Comparison of ENCODE assay signal across 12 cellular contexts in genomic region chr13:110305001-110305400, GRCh38. TPM values are rescaled to one million over a fixed set of nuclear protein-coding genes. Genes with fewer than 3 reads are reported as not detected.
DNase-seq lines count a peak whose midpoint lies in the region; ATAC-seq and TF ChIP-seq lines count a peak whose summit lies in the region.
"Had no signal": no experiment of that assay in that cellular context is flagged by ENCODE, and none has a peak within 500 bp of the region (broad histone marks: within the 10 kb centered on the region; RNA-seq: fewer than 3 reads in every experiment).

No MANE protein-coding gene starts in this region.

- DNase-seq in HFF-Myc (ENCODE audit: extremely low read depth, low read depth) (no peak), choroid plexus epithelial cell (ENCODE audit: low read depth) (no peak), lung (ENCODE audit: low spot score) (no peak), smooth muscle cell (lab: John Stamatoyannopoulos, UW; ENCODE audit: unreplicated experiment) (no peak), HEK293T (ENCODE audit: extremely low spot score) (no peak), COLO668 (lab: John Stamatoyannopoulos, UW; ENCODE audit: unreplicated experiment) (no peak)
- DNase-seq in stimulated activated CD4-positive, alpha-beta T cell treated with anti-CD3 and anti-CD28 coated beads, Interleukin-1b, Interleukin-23, amount 100 ng/mL, for 48 hours = no peak
- DNase-seq: activated T-cell treated with anti-CD3 and anti-CD28 coated beads for 4 hours; NCI-H2227 treated with DMSO at 0.1 percent for 48 hours; stimulated activated CD4-positive, alpha-beta T cell treated with anti-CD3 and anti-CD28 coated beads, Interleukin-2, amount 100 ng/mL, for 24 hours; stimulated activated naive CD8-positive, alpha-beta T cell treated with anti-CD3 and anti-CD28 coated beads, Interleukin-15, Interleukin-2, amounts not matched to agents 100 U/mL and 50 U/mL, for 24 hours had no signal

- ATAC-seq in lung (ENCODE audit: insufficient read depth, low FRiP score) (no peak), GM18502 (IDR thresholded peaks at IDR 0.05; ENCODE audit: poor library complexity, unreplicated experiment) (no peak)
- ATAC-seq: stimulated activated naive CD8-positive, alpha-beta T cell treated with anti-CD3 and anti-CD28 coated beads, Interleukin-15, Interleukin-2, amounts not matched to agents 100 U/mL and 50 U/mL, for 24 hours had no signal

- H3K36me3 ChIP-seq in lung (ENCODE audit: control insufficient read depth in 2 of 2, insufficient read depth in 2 of 2, low read length in 2 of 2) = no peaks in the 10 kb centered on the region
- no peaks in the 10 kb centered on the region for H3K36me3 ChIP-seq in smooth muscle cell (ENCODE audit: low read depth)

- TF ChIP-seq CTCF in HFF-Myc (IDR thresholded peaks at IDR 0.05; ENCODE audit: low read depth, low read length, missing control alignments) = no peak
- no peak for TF ChIP-seq CTCF in choroid plexus epithelial cell (conservative IDR thresholded peaks at IDR 0.05; ENCODE audit: low read depth, low read length)
- no peak for TF ChIP-seq CTCF in lung (IDR thresholded peaks at IDR 0.05; ENCODE audit: control extremely low read depth, extremely low read depth)
- no peak for TF ChIP-seq CTCF in smooth muscle cell (IDR thresholded peaks at IDR 0.05; ENCODE audit: borderline replicate concordance, insufficient read depth, poor library complexity, severe bottlenecking)

- H3K4me3 ChIP-seq in HFF-Myc (replicated peaks; ENCODE audit: low read depth, low read length) (peak overlapping the region; percentile 87), choroid plexus epithelial cell (ENCODE audit: low read depth, low read length) (peak overlapping the region; percentile 68), lung (peak overlapping the region; percentile 37), smooth muscle cell (peak overlapping the region; percentile 93)

- peaks cover 17 to 28% of the 10 kb centered on the region in 2 donors for H3K4me1 ChIP-seq in lung (ENCODE audit: control insufficient read depth in 2 of 2, insufficient read depth in 2 of 2, low read length in 2 of 2)
- H3K4me1 ChIP-seq in smooth muscle cell (ENCODE audit: low read depth) = peaks cover 60% of the 10 kb centered on the region

- H3K27ac ChIP-seq in lung (ENCODE audit: low read depth in 1 of 2, low read length in 1 of 2) (peak overlapping the region; percentile 27 to 97), smooth muscle cell (ENCODE audit: low read depth) (peak overlapping the region; percentile 94)

- H3K9me3 ChIP-seq in lung (ENCODE audit: control insufficient read depth in 2 of 2, insufficient read depth in 1 of 2, low read length in 1 of 2) (no peaks in the 10 kb centered on the region), smooth muscle cell (replicated peaks; ENCODE audit: low read depth) (no peaks in the 10 kb centered on the region)

- H3K9ac ChIP-seq in smooth muscle cell (ENCODE audit: low read depth) = peak overlapping the region; percentile 90

- H3F3A ChIP-seq in smooth muscle cell (ENCODE audit: low read depth) = peaks cover 66% of the 10 kb centered on the region

- H2AFZ ChIP-seq in smooth muscle cell (ENCODE audit: low read depth) = no peak overlapping the region

- POLR2A ChIA-PET in HEK293T (lab: Yijun Ruan, JAX) = no interaction called here

- no peaks in the 10 kb centered on the region for H3K27me3 ChIP-seq in lung (ENCODE audit: control insufficient read depth, insufficient read depth)
- H3K27me3 ChIP-seq in smooth muscle cell (ENCODE audit: low read depth) = no peaks in the 10 kb centered on the region

- 28 to 41% methylated on average over 4 of the region's 4 CpGs for WGBS in lung, 2 donors
- WGBS in smooth muscle cell (ENCODE audit: low lambda C conversion rate) = 25% methylated on average over 4 of the region's 4 CpGs

- peaks cover 98% of the 10 kb centered on the region for H3K79me2 ChIP-seq in smooth muscle cell (ENCODE audit: low read depth)

- peak overlapping the region; percentile 97 for H3K4me2 ChIP-seq in smooth muscle cell

- CTCF ChIA-PET in HEK293T (lab: Yijun Ruan, JAX) = interaction anchor here (1.0 kb wide), 2 partner anchors 57 to 116 kb away, joined by 3 read pairs; no protein-coding TSS in a partner anchor

- peaks cover 98% of the 10 kb centered on the region for H4K20me1 ChIP-seq in smooth muscle cell (ENCODE audit: low read depth)

TF ChIP-seq in HEK293T, 16 proteins besides CTCF, POLR2A, EP300 and RAD21:
- no peak for TF ChIP-seq PKNOX1 (IDR thresholded peaks at IDR 0.05)
- no peak for TF ChIP-seq SUZ12 (IDR thresholded peaks at IDR 0.05)
- TF ChIP-seq LEF1 (IDR thresholded peaks at IDR 0.05; ENCODE audit: borderline replicate concordance) = no peak
- no peak for TF ChIP-seq CTBP1 (IDR thresholded peaks at IDR 0.05; ENCODE audit: borderline replicate concordance)
- TF ChIP-seq HDGF (IDR thresholded peaks at IDR 0.05; ENCODE audit: borderline replicate concordance) = no peak
- no peak for TF ChIP-seq FOXA1 (IDR thresholded peaks at IDR 0.05)
- no peak for TF ChIP-seq ZNF384 (IDR thresholded peaks at IDR 0.05)
- no peak for TF ChIP-seq ELF4 (IDR thresholded peaks at IDR 0.05)
- TF ChIP-seq NFRKB (IDR thresholded peaks at IDR 0.05) = no peak
- no peak for TF ChIP-seq FOXM1 (IDR thresholded peaks at IDR 0.05; ENCODE audit: borderline replicate concordance)
- no peak for TF ChIP-seq ARNT (IDR thresholded peaks at IDR 0.05)
- no peak for TF ChIP-seq L3MBTL2 (conservative IDR thresholded peaks at IDR 0.05)
- TF ChIP-seq SP1 (IDR thresholded peaks at IDR 0.05) = no peak
- no peak for TF ChIP-seq FOXK2 (IDR thresholded peaks at IDR 0.05)
- TF ChIP-seq TARDBP (IDR thresholded peaks at IDR 0.05) = no peak
- TF ChIP-seq BHLHE40 (IDR thresholded peaks at IDR 0.05; ENCODE audit: borderline replicate concordance) = no peak

RNA-seq across cellular contexts. Expression of gene COL4A1, which starts 2.0 kb away (rescaled TPM):
- total RNA-seq in lung (1,000 to 10,000 TPM in 1 of 2 donors, 100 to 1,000 TPM in 1; 326 to 1,051 TPM), smooth muscle cell (4,372 and 5,353 TPM in 2 replicates)
- polyA plus RNA-seq in lung (100 to 1,000 TPM; 114 to 310 TPM), smooth muscle cell (1,844 and 2,409 TPM in 2 replicates)

RNA-seq across cellular contexts. Expression of gene COL4A2, which starts 2.1 kb away (rescaled TPM):
- total RNA-seq in lung (100 to 1,000 TPM; 414 to 627 TPM), smooth muscle cell (1,456 and 1,535 TPM in 2 replicates)
- polyA plus RNA-seq in lung (100 to 1,000 TPM; 169 to 264 TPM), smooth muscle cell (2,012 and 2,786 TPM in 2 replicates)

Comparison
In these comparisons a context has a peak if more than half of its experiments do, and no peak if none do; other contexts are left out.
1. H3K4me3 ChIP-seq: peak in every context shown above with its lines; median percentile 93 in smooth muscle cell; 87 in HFF-Myc; 68 in choroid plexus epithelial cell; 37 in lung.